ENCODE assay signal across 7 cellular contexts in the genomic region with DNA sequence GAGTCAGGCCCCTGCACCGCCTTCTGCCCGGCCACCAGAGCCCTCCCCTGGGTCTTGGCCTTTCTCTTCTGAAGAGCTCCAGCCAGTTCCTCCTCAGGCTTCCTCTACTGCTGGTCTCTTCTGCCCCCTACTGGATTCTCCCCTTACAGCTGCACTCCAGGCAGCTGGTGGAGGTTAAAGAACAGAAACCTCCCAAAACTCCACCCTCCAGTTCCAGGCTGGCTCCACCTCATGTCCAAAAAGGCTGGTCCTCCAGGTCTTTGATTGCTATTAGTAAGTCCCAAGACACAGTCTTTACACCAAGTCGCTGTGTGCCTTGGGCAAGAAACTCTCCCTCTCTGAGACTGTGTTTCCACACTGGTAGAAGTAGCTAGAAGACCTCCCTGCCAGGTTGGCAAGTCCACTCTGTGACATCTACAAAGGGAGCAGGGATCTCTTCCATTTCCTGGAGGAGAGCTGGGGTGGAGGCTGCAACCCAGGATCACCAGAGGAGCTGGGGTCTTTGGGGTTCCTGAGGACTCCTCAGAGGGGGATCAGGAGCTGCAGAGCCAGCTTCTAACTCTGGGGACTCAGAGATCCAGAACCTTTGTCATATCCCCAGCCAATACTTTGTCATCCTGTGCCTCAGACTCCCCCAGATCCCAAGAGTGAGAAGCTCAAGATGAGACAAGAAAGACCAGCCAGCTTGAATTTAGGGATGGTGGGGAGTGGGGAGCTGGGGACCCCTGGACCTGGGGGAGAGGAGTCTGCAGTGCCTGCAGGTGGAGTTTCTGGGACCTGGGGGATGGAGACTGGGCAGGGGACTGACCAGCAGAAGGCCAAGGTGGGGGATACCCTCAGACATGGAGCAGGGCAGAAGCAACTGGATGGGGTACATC. TPM values are rescaled to one million over a fixed set of nuclear protein-coding genes. Genes with fewer than 3 reads are reported as not detected.
A peak's percentile ranks its signal among the peaks of the same experiment; 100 is the strongest.
DNase-seq lines count a peak whose midpoint lies in the region; ATAC-seq and TF ChIP-seq lines count a peak whose summit lies in the region.

No MANE protein-coding gene starts in this region.

- no peak overlapping the region for H3K27ac ChIP-seq in aorta (ENCODE audit: low read depth in 1 of 2, low read length in 2 of 2)

- H3K36me3 ChIP-seq in aorta (ENCODE audit: control insufficient read depth in 1 of 2, insufficient read depth in 2 of 2, low read length in 1 of 2): no peaks in the 10 kb centered on the region

- H3K4me1 ChIP-seq in aorta (ENCODE audit: control insufficient read depth in 1 of 2, insufficient read depth in 2 of 2, low read length in 2 of 2): no peaks in the 10 kb centered on the region

- no peak overlapping the region for H3K4me3 ChIP-seq in aorta (ENCODE audit: low read length in 2 of 2)

- 20% methylated on average over 3 of the region's 3 CpGs for WGBS in aorta, 2 donors

- no peak for ATAC-seq in aorta (ENCODE audit: low FRiP score)

- DNase-seq in HuH-7 (ENCODE audit: low spot score) (peak; percentile 88), RKO (ENCODE audit: low spot score) (peak; percentile 8), fibroblast of the conjunctiva (ENCODE audit: low read depth) (peak; percentile 44), non-pigmented ciliary epithelial cell (ENCODE audit: low read depth) (peak; percentile 17), aorta (peak; percentile 65 to 73)
- peak; percentile 74 to 76 for DNase-seq in activated T-cell treated with anti-CD3 and anti-CD28 coated beads, Interleukin-2, amount 50 U/mL, for 48 hours

- H3K9me3 ChIP-seq in aorta (ENCODE audit: control insufficient read depth, low read length): no peaks in the 10 kb centered on the region

- intact Hi-C loops in aorta (cut with DNase I): no loop called here

- no peaks in the 10 kb centered on the region for H3K27me3 ChIP-seq in aorta (ENCODE audit: control insufficient read depth in 1 of 2, insufficient read depth in 2 of 2, low read length in 1 of 2)

- peak; percentile 76 for TF ChIP-seq CTCF in GM12872 (IDR thresholded peaks at IDR 0.05; ENCODE audit: insufficient read depth, low read depth, low read length)

RNA-seq across cellular contexts. Expression of a gene that starts 3.4 kb away (rescaled TPM):
- 1 to 10 TPM; 1.0 to 6.1 TPM for total RNA-seq in aorta
- 1 to 10 TPM in 1 of 2 donors, under 1 TPM in 1; 0.51 to 3.0 TPM for polyA plus RNA-seq in aorta

Comparison
In these comparisons a context has a peak if more than half of its experiments do, and no peak if none do; other contexts are left out.
1. DNase-seq: peak in every context shown above with its lines; median percentile 88 in HuH-7; 75 in activated T-cell treated with anti-CD3 and anti-CD28 coated beads, Interleukin-2, amount 50 U/mL, for 48 hours; 69 in aorta; 44 in fibroblast of the conjunctiva; 17 in non-pigmented ciliary epithelial cell; 8 in RKO.